17 cellular contexts compared by ENCODE assay signal in the genomic region with DNA sequence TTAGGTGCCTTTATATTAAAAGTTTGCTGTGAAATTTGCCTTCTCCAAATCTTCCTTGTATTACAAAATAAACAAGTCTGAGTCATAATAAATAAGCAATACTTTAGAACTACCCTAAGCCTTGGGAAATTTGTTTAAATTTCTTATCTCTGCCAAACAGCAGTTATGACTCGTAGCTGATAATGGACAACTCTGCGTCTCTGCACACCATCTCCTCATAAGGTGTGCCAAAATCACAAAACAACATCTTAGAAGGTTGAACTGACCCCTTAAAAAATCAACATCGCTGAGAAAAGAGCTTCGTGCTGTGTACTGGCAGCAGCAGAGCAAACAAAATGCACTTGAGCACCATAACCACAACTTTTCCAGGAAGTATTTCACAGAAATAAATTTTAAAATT. TPM values are rescaled to one million over a fixed set of nuclear protein-coding genes. Genes with fewer than 3 reads are reported as not detected.
DNase-seq lines count a peak whose midpoint lies in the region; ATAC-seq and TF ChIP-seq lines count a peak whose summit lies in the region.
"Had no signal": no experiment of that assay in that cellular context is flagged by ENCODE, and none has a peak within 500 bp of the region (broad histone marks: within the 10 kb centered on the region; RNA-seq: fewer than 3 reads in every experiment).

No MANE protein-coding gene starts in this region.

- H3K9ac ChIP-seq in HCT116 (ENCODE audit: low read length) (no peak overlapping the region), PC-3 (ENCODE audit: low read length) (no peak overlapping the region)
- H3K9ac ChIP-seq: BLaER1 had no signal

- H2AFZ ChIP-seq in HCT116 (ENCODE audit: low read depth, low read length, poor library complexity, severe bottlenecking) (no peak overlapping the region), PC-3 (ENCODE audit: low read length) (no peak overlapping the region)

- DNase-seq in A172 (ENCODE audit: low spot score) (peak; percentile 0), HCT116 (ENCODE audit: low read depth, low spot score) (no peak), PC-3 (peak; percentile 21), erythroblast (lab: John Stamatoyannopoulos, UW) (peak; percentile 69 to 74), ecto neural progenitor cell (ENCODE audit: low spot score) (no peak), right cardiac atrium (no peak)
- DNase-seq: Caco-2; CD8-positive, alpha-beta memory T cell; GOT3; H9 had no signal

- POLR2A ChIA-PET in HCT116 (lab: Charles Lee) (no interaction called here), PC-3 (lab: Charles Lee; ENCODE audit: unreplicated experiment) (no interaction called here)

- intact Hi-C loops in HCT116 (cut with micrococcal nuclease) (no loop called here), PC-3 (cut with micrococcal nuclease) (no loop called here), right cardiac atrium (cut with DNase I) (no loop called here)

- H3K9me2 ChIP-seq in HCT116 (ENCODE audit: insufficient read depth) (no peaks in the 10 kb centered on the region), PC-3 (replicated peaks; ENCODE audit: low read length) (no peaks in the 10 kb centered on the region)

- H3K4me3 ChIP-seq in HCT116 (replicated peaks in 1 of 2; ENCODE audit: low read depth in 1 of 2, low read length in 2 of 2) (no peak overlapping the region), PC-3 (ENCODE audit: low read length) (no peak overlapping the region), right cardiac atrium (ENCODE audit: low read length) (no peak overlapping the region)
- H3K4me3 ChIP-seq: BLaER1 had no signal

- H3F3A ChIP-seq in PC-3 (ENCODE audit: low read length, unreplicated experiment), result no peaks in the 10 kb centered on the region

- ATAC-seq in HCT116 (peak; percentile 32; the same call in 1 of the 2 replicates), PC-3 (no peak), GM18867 (IDR thresholded peaks at IDR 0.05; ENCODE audit: unreplicated experiment) (no peak), right cardiac atrium (no peak), GM18858 (IDR thresholded peaks at IDR 0.05; ENCODE audit: unreplicated experiment) (no peak)
- ATAC-seq: HepG2 had no signal

- no peak for TF ChIP-seq POLR2A in HCT116 (IDR thresholded peaks at IDR 0.05; ENCODE audit: borderline replicate concordance, extremely low read depth, insufficient read depth, insufficient read length)
- no peak for TF ChIP-seq POLR2A in erythroblast (IDR thresholded peaks at IDR 0.05; ENCODE audit: low read length)

- no TSS peak for BruUV-seq in HCT116 (replicated peaks; lab: Mats Ljungman, UMichigan)
- no TSS peak for BruUV-seq in PC-3 (replicated peaks; lab: Mats Ljungman, UMichigan)

- H3K27me3 ChIP-seq in HCT116 (ENCODE audit: insufficient read depth, low read length) (no peaks in the 10 kb centered on the region), PC-3 (ENCODE audit: low read length) (no peaks in the 10 kb centered on the region), right cardiac atrium (ENCODE audit: control insufficient read depth, insufficient read depth) (no peaks in the 10 kb centered on the region)

- no peak for TF ChIP-seq RAD21 in HCT116 (IDR thresholded peaks at IDR 0.05; ENCODE audit: low read depth)

- H3K36me3 ChIP-seq in HCT116 (ENCODE audit: control insufficient read depth in 1 of 2, insufficient read depth in 2 of 2, low read length in 2 of 2) (no peaks in the 10 kb centered on the region), PC-3 (ENCODE audit: low read depth, low read length) (no peaks in the 10 kb centered on the region)
- H3K36me3 ChIP-seq: BLaER1 had no signal

- CTCF ChIA-PET in HCT116 (lab: Charles Lee) (no interaction called here), PC-3 (lab: Charles Lee) (no interaction called here)

- 40% methylated on average over 4 of the region's 4 CpGs for WGBS in right cardiac atrium

- H4K20me1 ChIP-seq in HCT116 (ENCODE audit: insufficient read depth) (no peaks in the 10 kb centered on the region), PC-3 (ENCODE audit: low read length) (no peaks in the 10 kb centered on the region)
- H4K20me1 ChIP-seq: BLaER1 had no signal

- H3K9me3 ChIP-seq in HCT116 (ENCODE audit: control insufficient read depth in 1 of 2, insufficient read depth in 1 of 2, low read depth in 1 of 2, low read length in 2 of 2) (no peaks in the 10 kb centered on the region), PC-3 (ENCODE audit: low read length) (no peaks in the 10 kb centered on the region), right cardiac atrium (ENCODE audit: control insufficient read depth, low read length) (no peaks in the 10 kb centered on the region)
- H3K9me3 ChIP-seq: BLaER1, Caco-2 had no signal

- RAD21 ChIA-PET in HCT116 (lab: Charles Lee; ENCODE audit: low non-redundant PET in 1 of 2, low total read pairs in 2 of 2, uncharacterized antibody in 2 of 2, unreplicated experiment in 2 of 2), result no interaction called here

- H3K4me1 ChIP-seq in HCT116 (ENCODE audit: control insufficient read depth in 1 of 2, insufficient read depth in 2 of 2, low read length in 2 of 2) (peaks cover 19 to 26% of the 10 kb centered on the region in 2 experiments), PC-3 (ENCODE audit: insufficient read depth, low read length) (peaks cover 15% of the 10 kb centered on the region), right cardiac atrium (ENCODE audit: control insufficient read depth, insufficient read depth, low read length) (no peaks in the 10 kb centered on the region)
- H3K4me1 ChIP-seq: BLaER1, Caco-2 had no signal

- H3K27ac ChIP-seq in HCT116 (ENCODE audit: low read depth, low read length), result peak overlapping the region; percentile 39
- H3K27ac ChIP-seq in PC-3 (ENCODE audit: low read length), result peak overlapping the region; percentile 45
- no peak overlapping the region for H3K27ac ChIP-seq in right cardiac atrium (ENCODE audit: low read length)
- H3K27ac ChIP-seq: BLaER1 had no signal

- no peak for TF ChIP-seq CTCF in HCT116 (IDR thresholded peaks at IDR 0.05 in 2 of 3, conservative IDR thresholded peaks at IDR 0.05 in 1 of 3; ENCODE audit: borderline replicate concordance in 1 of 3, insufficient read depth in 1 of 3, low read depth in 2 of 3, low read length in 2 of 3)
- no peak for TF ChIP-seq CTCF in PC-3 (conservative IDR thresholded peaks at IDR 0.05; ENCODE audit: low read depth, low read length)

- no peaks in the 10 kb centered on the region for H3K79me2 ChIP-seq in HCT116 (ENCODE audit: insufficient read depth, low read length)
- H3K79me2 ChIP-seq in PC-3 (ENCODE audit: low read length), result no peaks in the 10 kb centered on the region

- peak overlapping the region; percentile 58 for H3K4me2 ChIP-seq in HCT116 (ENCODE audit: low read length)
- H3K4me2 ChIP-seq in PC-3 (ENCODE audit: low read length), result no peak overlapping the region
- H3K4me2 ChIP-seq: BLaER1 had no signal

TF ChIP-seq in HCT116, 20 proteins besides CTCF, POLR2A, EP300 and RAD21:
- TF ChIP-seq SRF (IDR thresholded peaks at IDR 0.05; ENCODE audit: low read depth) (no peak), JUND (IDR thresholded peaks at IDR 0.05) (no peak), ZFX (IDR thresholded peaks at IDR 0.05) (no peak), POLR2AphosphoS5 (IDR thresholded peaks at IDR 0.05; ENCODE audit: low read depth, low read length) (no peak), EZH2 (IDR thresholded peaks at IDR 0.05) (no peak), ZNF274 (IDR thresholded peaks at IDR 0.05; ENCODE audit: low read depth, low read length) (no peak), FOSL1 (IDR thresholded peaks at IDR 0.05; ENCODE audit: low read depth) (no peak), ELF1 (IDR thresholded peaks at IDR 0.05; ENCODE audit: borderline replicate concordance, low read depth) (no peak), EGR1 (IDR thresholded peaks at IDR 0.05; ENCODE audit: low read depth) (no peak)
- TF ChIP-seq, protein P1, sequence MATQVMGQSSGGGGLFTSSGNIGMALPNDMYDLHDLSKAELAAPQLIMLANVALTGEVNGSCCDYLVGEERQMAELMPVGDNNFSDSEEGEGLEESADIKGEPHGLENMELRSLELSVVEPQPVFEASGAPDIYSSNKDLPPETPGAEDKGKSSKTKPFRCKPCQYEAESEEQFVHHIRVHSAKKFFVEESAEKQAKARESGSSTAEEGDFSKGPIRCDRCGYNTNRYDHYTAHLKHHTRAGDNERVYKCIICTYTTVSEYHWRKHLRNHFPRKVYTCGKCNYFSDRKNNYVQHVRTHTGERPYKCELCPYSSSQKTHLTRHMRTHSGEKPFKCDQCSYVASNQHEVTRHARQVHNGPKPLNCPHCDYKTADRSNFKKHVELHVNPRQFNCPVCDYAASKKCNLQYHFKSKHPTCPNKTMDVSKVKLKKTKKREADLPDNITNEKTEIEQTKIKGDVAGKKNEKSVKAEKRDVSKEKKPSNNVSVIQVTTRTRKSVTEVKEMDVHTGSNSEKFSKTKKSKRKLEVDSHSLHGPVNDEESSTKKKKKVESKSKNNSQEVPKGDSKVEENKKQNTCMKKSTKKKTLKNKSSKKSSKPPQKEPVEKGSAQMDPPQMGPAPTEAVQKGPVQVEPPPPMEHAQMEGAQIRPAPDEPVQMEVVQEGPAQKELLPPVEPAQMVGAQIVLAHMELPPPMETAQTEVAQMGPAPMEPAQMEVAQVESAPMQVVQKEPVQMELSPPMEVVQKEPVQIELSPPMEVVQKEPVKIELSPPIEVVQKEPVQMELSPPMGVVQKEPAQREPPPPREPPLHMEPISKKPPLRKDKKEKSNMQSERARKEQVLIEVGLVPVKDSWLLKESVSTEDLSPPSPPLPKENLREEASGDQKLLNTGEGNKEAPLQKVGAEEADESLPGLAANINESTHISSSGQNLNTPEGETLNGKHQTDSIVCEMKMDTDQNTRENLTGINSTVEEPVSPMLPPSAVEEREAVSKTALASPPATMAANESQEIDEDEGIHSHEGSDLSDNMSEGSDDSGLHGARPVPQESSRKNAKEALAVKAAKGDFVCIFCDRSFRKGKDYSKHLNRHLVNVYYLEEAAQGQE (IDR thresholded peaks at IDR 0.05; ENCODE audit: low read depth), result no peak

RNA-seq across cellular contexts. Expression of gene OR13H1, which starts 22.0 kb away (rescaled TPM):
- not detected in 2 replicates for total RNA-seq in A172 (2014; rRNA removed; shearing (Covaris generic))
- total RNA-seq in HCT116 (2021; ENCODE audit: unreplicated experiment), result not detected
- 0.09 and 0.11 TPM in 2 replicates for polyA plus RNA-seq in HCT116 (2012)
- total RNA-seq in PC-3 (2014; rRNA removed), result not detected in 2 replicates
- total RNA-seq in right cardiac atrium, result not detected
- not detected for polyA plus RNA-seq in right cardiac atrium
- total RNA-seq: A673; Caco-2; CD8-positive, alpha-beta memory T cell; Daoy; H9; HepG2; HT-29 had no signal
- polyA plus RNA-seq: CD8-positive, alpha-beta memory T cell; HepG2 had no signal

Comparison
In these comparisons a context has a peak if more than half of its experiments do, and no peak if none do; other contexts are left out.
1. DNase-seq: peak in A172 (single experiment), PC-3 (single experiment) and erythroblast (2 of 2); none in HCT116 (single experiment), ecto neural progenitor cell (single experiment) and right cardiac atrium (0 of 3).